Comparison of ENCODE assay signal across 30 cellular contexts in genomic region chr5:170648546-170648945, GRCh38.
A peak's percentile ranks its signal among the peaks of the same experiment; 100 is the strongest.
DNase-seq lines count a peak whose midpoint lies in the region; ATAC-seq, FAIRE-seq and TF ChIP-seq lines count a peak whose summit lies in the region.
"Had no signal": no experiment of that assay in that cellular context is flagged by ENCODE, and none has a peak within 500 bp of the region (broad histone marks: within the 10 kb centered on the region; RNA-seq: fewer than 3 reads in every experiment).

No MANE protein-coding gene starts in this region.

- no peaks in the 10 kb centered on the region for H3K9me3 ChIP-seq in MG63
- H3K9me3 ChIP-seq: BLaER1, prostate gland, tibial nerve had no signal

- no peak for ATAC-seq in HG03280 (IDR thresholded peaks at IDR 0.05; ENCODE audit: unreplicated experiment)
- no peak for ATAC-seq in GM19395 (IDR thresholded peaks at IDR 0.05; ENCODE audit: unreplicated experiment)
- ATAC-seq in GM19023 (IDR thresholded peaks at IDR 0.05; ENCODE audit: unreplicated experiment) = no peak
- ATAC-seq: Panc1, sciatic nerve had no signal

- no peak for FAIRE-seq in bronchial epithelial cell (lab: Jason Lieb, UNC)
- FAIRE-seq: endothelial cell of umbilical vein, G401.6, H1 had no signal

- DNase-seq in Daoy (ENCODE audit: low read depth) (peak; percentile 33), MG63 (peak; percentile 20), bronchial epithelial cell (ENCODE audit: low read depth) (peak; percentile 60), kidney tubule cell (ENCODE audit: low spot score) (peak; percentile 45), LoVo (ENCODE audit: low spot score) (no peak)
- DNase-seq: activated CD4-positive, alpha-beta memory T cell treated with anti-CD3 and anti-CD28 coated beads, Interleukin-2, amount 10 ng/mL, durations not matched to agents 7 days and 5 days; activated CD4-positive, alpha-beta T cell treated with anti-CD3 and anti-CD28 coated beads for 1 hour; activated CD8-positive, alpha-beta memory T cell treated with anti-CD3 and anti-CD28 coated beads, Interleukin-2, amount 50 U/mL, for 4 hours; activated naive CD4-positive, alpha-beta T cell treated with anti-CD3 and anti-CD28 coated beads for 36 hours; amniotic stem cell; islet precursor cell; KBM-7; midbrain; naive B cell; NCI-H1417; NCI-H2029 treated with DMSO at 0.1 percent for 48 hours; NCI-H69; nucleus accumbens; stimulated activated CD4-positive, alpha-beta T cell treated with anti-CD3 and anti-CD28 coated beads, Interleukin-4, amount 100 ng/mL, for 1 hour had no signal

- H3K27me3 ChIP-seq in MG63 (peaks cover 8% of the 10 kb centered on the region; the same call in 1 of the 2 replicates), bronchial epithelial cell (ENCODE audit: control insufficient read depth, insufficient read depth, low read length) (no peaks in the 10 kb centered on the region)
- H3K27me3 ChIP-seq: BLaER1, tibial nerve had no signal

- H3K36me3 ChIP-seq in MG63 (no peaks in the 10 kb centered on the region), bronchial epithelial cell (ENCODE audit: control insufficient read depth, insufficient read depth, low read length) (no peaks in the 10 kb centered on the region)
- H3K36me3 ChIP-seq: BLaER1, prostate gland, tibial nerve had no signal

- TF ChIP-seq CTCF in bronchial epithelial cell (IDR thresholded peaks at IDR 0.05; ENCODE audit: insufficient read depth, low read length, severe bottlenecking) = no peak

- H3K4me3 ChIP-seq in MG63 = no peak overlapping the region
- no peak overlapping the region for H3K4me3 ChIP-seq in bronchial epithelial cell (ENCODE audit: low read depth, low read length)
- H3K4me3 ChIP-seq: BLaER1, prostate gland, tibial nerve had no signal
